1 cellular context compared by ENCODE assay signal in the genomic region with DNA sequence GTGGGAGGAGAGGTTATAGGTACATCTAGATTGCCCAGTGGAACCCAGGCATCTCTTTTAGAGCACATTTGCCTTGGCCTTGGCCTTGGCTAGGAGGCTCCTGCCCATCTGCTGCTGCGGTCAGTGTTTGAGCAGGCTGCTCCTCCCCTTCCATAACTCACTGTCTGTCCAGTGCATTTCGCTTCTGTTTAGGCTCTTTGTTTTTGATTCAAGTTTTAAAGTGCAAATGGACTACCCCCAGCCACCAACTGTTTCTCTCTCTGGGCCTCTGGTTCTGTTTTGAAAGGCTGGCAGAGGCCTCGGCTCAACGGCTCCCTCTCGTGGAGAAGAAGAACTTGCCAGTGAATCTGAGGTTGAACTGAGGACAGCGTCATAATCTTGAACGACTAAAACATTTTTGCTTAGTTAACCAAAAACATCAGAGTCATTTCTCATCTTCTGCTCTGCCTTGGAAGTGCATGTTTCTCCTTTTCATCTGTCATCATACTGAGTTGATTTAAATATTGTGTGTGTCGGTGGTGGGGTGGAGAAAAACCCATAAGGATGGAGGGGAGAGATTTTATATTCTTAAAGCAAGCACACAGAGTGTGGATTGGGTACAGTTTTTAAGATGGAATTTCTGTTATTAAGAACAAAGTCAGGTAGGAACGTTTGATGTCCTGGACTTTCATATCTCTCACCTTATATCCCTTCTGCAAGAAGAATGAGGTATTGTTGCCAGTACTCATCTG.
TF ChIP-seq lines count a peak whose summit lies in the region.

No MANE protein-coding gene starts in this region.

TF ChIP-seq in K562, 482 proteins besides CTCF, POLR2A, EP300 and RAD21 (continued from another document and continues in another):
- TF ChIP-seq NR1H2 (CRISPR knock-in tag; IDR thresholded peaks at IDR 0.05): no peak
- no peak for TF ChIP-seq PCBP1 (IDR thresholded peaks at IDR 0.05; ENCODE audit: low read depth, low read length, poor library complexity, severe bottlenecking)
- TF ChIP-seq, protein P1, sequence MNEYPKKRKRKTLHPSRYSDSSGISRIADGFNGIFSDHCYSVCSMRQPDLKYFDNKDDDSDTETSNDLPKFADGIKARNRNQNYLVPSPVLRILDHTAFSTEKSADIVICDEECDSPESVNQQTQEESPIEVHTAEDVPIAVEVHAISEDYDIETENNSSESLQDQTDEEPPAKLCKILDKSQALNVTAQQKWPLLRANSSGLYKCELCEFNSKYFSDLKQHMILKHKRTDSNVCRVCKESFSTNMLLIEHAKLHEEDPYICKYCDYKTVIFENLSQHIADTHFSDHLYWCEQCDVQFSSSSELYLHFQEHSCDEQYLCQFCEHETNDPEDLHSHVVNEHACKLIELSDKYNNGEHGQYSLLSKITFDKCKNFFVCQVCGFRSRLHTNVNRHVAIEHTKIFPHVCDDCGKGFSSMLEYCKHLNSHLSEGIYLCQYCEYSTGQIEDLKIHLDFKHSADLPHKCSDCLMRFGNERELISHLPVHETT (CRISPR knock-in tag; conservative IDR thresholded peaks at IDR 0.05 in 1 of 2, IDR thresholded peaks at IDR 0.05 in 1 of 2): no peak
- TF ChIP-seq, protein P2, sequence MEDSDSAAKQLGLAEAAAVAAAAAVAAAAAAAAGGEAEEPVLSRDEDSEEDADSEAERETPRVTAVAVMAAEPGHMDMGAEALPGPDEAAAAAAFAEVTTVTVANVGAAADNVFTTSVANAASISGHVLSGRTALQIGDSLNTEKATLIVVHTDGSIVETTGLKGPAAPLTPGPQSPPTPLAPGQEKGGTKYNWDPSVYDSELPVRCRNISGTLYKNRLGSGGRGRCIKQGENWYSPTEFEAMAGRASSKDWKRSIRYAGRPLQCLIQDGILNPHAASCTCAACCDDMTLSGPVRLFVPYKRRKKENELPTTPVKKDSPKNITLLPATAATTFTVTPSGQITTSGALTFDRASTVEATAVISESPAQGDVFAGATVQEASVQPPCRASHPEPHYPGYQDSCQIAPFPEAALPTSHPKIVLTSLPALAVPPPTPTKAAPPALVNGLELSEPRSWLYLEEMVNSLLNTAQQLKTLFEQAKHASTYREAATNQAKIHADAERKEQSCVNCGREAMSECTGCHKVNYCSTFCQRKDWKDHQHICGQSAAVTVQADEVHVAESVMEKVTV (CRISPR knock-in tag; IDR thresholded peaks at IDR 0.05): peak; percentile 60
- 0 out of 2 replicates have a peak, but pooled peaks have one; percentile 37 for TF ChIP-seq KLF16 (IDR thresholded peaks at IDR 0.05)
- TF ChIP-seq ZNF695 (CRISPR knock-in tag; IDR thresholded peaks at IDR 0.05): no peak
- TF ChIP-seq ZNF384 (IDR thresholded peaks at IDR 0.05; ENCODE audit: low read depth, low read length): no peak
- peak; percentile 18; the same call in 1 of the 2 replicates for TF ChIP-seq SMARCA4 (IDR thresholded peaks at IDR 0.05)
- TF ChIP-seq TBL1XR1 (IDR thresholded peaks at IDR 0.05; ENCODE audit: low read length in 2 of 2): peak; percentile 43 to 47; a peak in 1 of 4 replicates
- TF ChIP-seq PYGO2 (tag; IDR thresholded peaks at IDR 0.05): no peak
- TF ChIP-seq HDGF (IDR thresholded peaks at IDR 0.05): 0 out of 2 replicates have a peak, but pooled peaks have one; percentile 15
- TF ChIP-seq EP400 (IDR thresholded peaks at IDR 0.05): no peak
- no peak for TF ChIP-seq SRSF7 (optimal IDR thresholded peaks at IDR 0.05; ENCODE audit: low read depth, low read length)
- TF ChIP-seq CTBP1 (IDR thresholded peaks at IDR 0.05; ENCODE audit: borderline replicate concordance): 0 out of 2 replicates have a peak, but pooled peaks have one; percentile 12
- TF ChIP-seq KDM2B (CRISPR knock-in tag; IDR thresholded peaks at IDR 0.05): no peak
- no peak for TF ChIP-seq TAF7 (tag; IDR thresholded peaks at IDR 0.05)
- no peak for TF ChIP-seq ZNF224 (CRISPR knock-in tag; IDR thresholded peaks at IDR 0.05)
- TF ChIP-seq, protein P3, sequence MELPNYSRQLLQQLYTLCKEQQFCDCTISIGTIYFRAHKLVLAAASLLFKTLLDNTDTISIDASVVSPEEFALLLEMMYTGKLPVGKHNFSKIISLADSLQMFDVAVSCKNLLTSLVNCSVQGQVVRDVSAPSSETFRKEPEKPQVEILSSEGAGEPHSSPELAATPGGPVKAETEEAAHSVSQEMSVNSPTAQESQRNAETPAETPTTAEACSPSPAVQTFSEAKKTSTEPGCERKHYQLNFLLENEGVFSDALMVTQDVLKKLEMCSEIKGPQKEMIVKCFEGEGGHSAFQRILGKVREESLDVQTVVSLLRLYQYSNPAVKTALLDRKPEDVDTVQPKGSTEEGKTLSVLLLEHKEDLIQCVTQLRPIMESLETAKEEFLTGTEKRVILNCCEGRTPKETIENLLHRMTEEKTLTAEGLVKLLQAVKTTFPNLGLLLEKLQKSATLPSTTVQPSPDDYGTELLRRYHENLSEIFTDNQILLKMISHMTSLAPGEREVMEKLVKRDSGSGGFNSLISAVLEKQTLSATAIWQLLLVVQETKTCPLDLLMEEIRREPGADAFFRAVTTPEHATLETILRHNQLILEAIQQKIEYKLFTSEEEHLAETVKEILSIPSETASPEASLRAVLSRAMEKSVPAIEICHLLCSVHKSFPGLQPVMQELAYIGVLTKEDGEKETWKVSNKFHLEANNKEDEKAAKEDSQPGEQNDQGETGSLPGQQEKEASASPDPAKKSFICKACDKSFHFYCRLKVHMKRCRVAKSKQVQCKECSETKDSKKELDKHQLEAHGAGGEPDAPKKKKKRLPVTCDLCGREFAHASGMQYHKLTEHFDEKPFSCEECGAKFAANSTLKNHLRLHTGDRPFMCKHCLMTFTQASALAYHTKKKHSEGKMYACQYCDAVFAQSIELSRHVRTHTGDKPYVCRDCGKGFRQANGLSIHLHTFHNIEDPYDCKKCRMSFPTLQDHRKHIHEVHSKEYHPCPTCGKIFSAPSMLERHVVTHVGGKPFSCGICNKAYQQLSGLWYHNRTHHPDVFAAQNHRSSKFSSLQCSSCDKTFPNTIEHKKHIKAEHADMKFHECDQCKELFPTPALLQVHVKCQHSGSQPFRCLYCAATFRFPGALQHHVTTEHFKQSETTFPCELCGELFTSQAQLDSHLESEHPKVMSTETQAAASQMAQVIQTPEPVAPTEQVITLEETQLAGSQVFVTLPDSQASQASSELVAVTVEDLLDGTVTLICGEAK (IDR thresholded peaks at IDR 0.05): no peak
- TF ChIP-seq, protein P3 (CRISPR knock-in tag; IDR thresholded peaks at IDR 0.05): no peak
- TF ChIP-seq MAFG (tag; conservative IDR thresholded peaks at IDR 0.05): peak; percentile 66
- no peak for TF ChIP-seq HOXB6 (CRISPR knock-in tag; IDR thresholded peaks at IDR 0.05; ENCODE audit: borderline replicate concordance)
- TF ChIP-seq MYNN (IDR thresholded peaks at IDR 0.05): no peak
- no peak for TF ChIP-seq MYNN (CRISPR knock-in tag; IDR thresholded peaks at IDR 0.05)
- TF ChIP-seq, protein P4, sequence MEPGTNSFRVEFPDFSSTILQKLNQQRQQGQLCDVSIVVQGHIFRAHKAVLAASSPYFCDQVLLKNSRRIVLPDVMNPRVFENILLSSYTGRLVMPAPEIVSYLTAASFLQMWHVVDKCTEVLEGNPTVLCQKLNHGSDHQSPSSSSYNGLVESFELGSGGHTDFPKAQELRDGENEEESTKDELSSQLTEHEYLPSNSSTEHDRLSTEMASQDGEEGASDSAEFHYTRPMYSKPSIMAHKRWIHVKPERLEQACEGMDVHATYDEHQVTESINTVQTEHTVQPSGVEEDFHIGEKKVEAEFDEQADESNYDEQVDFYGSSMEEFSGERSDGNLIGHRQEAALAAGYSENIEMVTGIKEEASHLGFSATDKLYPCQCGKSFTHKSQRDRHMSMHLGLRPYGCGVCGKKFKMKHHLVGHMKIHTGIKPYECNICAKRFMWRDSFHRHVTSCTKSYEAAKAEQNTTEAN (CRISPR knock-in tag; IDR thresholded peaks at IDR 0.05): no peak
- TF ChIP-seq, protein P5, sequence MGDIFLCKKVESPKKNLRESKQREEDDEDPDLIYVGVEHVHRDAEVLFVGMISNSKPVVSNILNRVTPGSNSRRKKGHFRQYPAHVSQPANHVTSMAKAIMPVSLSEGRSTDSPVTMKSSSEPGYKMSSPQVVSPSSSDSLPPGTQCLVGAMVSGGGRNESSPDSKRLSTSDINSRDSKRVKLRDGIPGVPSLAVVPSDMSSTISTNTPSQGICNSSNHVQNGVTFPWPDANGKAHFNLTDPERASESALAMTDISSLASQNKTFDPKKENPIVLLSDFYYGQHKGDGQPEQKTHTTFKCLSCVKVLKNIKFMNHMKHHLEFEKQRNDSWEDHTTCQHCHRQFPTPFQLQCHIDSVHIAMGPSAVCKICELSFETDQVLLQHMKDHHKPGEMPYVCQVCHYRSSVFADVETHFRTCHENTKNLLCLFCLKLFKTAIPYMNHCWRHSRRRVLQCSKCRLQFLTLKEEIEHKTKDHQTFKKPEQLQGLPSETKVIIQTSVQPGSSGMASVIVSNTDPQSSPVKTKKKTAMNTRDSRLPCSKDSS (IDR thresholded peaks at IDR 0.05; ENCODE audit: low read depth, partially characterized antibody): no peak
- TF ChIP-seq ARID1B (IDR thresholded peaks at IDR 0.05): peak; percentile 20; the same call in 1 of the 2 replicates
- TF ChIP-seq PRPF4 (IDR thresholded peaks at IDR 0.05; ENCODE audit: insufficient read depth, low read depth, low read length, poor library complexity, severe bottlenecking): no peak
- TF ChIP-seq ZBTB17 (CRISPR knock-in tag; IDR thresholded peaks at IDR 0.05): no peak
- TF ChIP-seq JUND (IDR thresholded peaks at IDR 0.05; ENCODE audit: borderline replicate concordance, low read depth, low read length): no peak
- peak; percentile 44; the same call in 1 of the 3 replicates for TF ChIP-seq JUND (tag; IDR thresholded peaks at IDR 0.05; ENCODE audit: borderline replicate concordance, low read depth, low read length)
- TF ChIP-seq, protein P6, sequence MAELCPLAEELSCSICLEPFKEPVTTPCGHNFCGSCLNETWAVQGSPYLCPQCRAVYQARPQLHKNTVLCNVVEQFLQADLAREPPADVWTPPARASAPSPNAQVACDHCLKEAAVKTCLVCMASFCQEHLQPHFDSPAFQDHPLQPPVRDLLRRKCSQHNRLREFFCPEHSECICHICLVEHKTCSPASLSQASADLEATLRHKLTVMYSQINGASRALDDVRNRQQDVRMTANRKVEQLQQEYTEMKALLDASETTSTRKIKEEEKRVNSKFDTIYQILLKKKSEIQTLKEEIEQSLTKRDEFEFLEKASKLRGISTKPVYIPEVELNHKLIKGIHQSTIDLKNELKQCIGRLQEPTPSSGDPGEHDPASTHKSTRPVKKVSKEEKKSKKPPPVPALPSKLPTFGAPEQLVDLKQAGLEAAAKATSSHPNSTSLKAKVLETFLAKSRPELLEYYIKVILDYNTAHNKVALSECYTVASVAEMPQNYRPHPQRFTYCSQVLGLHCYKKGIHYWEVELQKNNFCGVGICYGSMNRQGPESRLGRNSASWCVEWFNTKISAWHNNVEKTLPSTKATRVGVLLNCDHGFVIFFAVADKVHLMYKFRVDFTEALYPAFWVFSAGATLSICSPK (IDR thresholded peaks at IDR 0.05; ENCODE audit: borderline replicate concordance): no peak
- TF ChIP-seq, protein P7, sequence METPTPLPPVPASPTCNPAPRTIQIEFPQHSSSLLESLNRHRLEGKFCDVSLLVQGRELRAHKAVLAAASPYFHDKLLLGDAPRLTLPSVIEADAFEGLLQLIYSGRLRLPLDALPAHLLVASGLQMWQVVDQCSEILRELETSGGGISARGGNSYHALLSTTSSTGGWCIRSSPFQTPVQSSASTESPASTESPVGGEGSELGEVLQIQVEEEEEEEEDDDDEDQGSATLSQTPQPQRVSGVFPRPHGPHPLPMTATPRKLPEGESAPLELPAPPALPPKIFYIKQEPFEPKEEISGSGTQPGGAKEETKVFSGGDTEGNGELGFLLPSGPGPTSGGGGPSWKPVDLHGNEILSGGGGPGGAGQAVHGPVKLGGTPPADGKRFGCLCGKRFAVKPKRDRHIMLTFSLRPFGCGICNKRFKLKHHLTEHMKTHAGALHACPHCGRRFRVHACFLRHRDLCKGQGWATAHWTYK (CRISPR knock-in tag; IDR thresholded peaks at IDR 0.05): no peak
- TF ChIP-seq, protein P8, sequence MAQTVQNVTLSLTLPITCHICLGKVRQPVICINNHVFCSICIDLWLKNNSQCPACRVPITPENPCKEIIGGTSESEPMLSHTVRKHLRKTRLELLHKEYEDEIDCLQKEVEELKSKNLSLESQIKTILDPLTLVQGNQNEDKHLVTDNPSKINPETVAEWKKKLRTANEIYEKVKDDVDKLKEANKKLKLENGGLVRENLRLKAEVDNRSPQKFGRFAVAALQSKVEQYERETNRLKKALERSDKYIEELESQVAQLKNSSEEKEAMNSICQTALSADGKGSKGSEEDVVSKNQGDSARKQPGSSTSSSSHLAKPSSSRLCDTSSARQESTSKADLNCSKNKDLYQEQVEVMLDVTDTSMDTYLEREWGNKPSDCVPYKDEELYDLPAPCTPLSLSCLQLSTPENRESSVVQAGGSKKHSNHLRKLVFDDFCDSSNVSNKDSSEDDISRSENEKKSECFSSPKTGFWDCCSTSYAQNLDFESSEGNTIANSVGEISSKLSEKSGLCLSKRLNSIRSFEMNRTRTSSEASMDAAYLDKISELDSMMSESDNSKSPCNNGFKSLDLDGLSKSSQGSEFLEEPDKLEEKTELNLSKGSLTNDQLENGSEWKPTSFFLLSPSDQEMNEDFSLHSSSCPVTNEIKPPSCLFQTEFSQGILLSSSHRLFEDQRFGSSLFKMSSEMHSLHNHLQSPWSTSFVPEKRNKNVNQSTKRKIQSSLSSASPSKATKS (CRISPR knock-in tag; IDR thresholded peaks at IDR 0.05): no peak
- no peak for TF ChIP-seq TBP (optimal IDR thresholded peaks at IDR 0.05; ENCODE audit: low read depth, low read length)
- TF ChIP-seq IFI16 (CRISPR knock-in tag; IDR thresholded peaks at IDR 0.05): no peak
- TF ChIP-seq POLR3G (IDR thresholded peaks at IDR 0.05; ENCODE audit: extremely low read depth, insufficient read length, insufficient replicate concordance): no peak
- TF ChIP-seq CC2D1A (IDR thresholded peaks at IDR 0.05): 0 out of 2 replicates have a peak, but pooled peaks have one; percentile 52
